ENCODE assay signal across 13 cellular contexts in the genomic region with DNA sequence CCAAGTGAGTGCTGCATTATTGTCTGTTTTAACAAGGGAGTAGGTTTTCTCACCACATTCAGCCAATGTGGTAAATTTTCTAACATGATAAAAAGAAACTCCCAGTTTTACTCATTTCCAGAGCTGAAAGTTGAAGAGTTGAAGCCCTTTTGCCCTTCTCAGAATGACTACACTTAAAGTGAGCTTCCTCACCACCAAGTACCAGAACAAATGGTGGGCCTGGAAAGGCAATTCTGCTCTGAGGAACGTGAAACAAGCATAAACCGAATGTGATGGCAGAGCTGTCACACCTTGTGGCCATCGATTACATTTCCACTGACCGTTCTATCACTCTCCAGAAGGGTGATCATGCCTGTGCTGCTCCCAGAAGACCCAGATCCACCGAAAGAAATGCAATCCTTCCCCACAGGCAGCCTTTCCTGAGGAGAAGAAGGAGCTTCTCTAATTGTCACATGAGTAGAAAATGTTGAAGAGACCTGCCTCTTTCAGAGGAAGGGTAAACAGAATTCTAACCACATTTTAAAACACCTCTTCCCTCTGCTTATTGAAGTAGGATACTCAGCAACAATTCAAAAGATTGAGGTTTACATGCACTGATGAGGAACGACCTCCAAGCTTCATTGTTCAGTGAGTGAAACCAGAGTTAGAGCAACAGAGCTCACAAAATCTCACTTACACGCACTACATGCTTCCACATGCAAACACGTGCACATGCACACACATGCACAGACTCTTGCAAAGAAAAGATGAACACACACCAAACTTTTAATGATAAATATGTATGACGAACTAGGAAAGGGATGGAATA. TPM values are rescaled to one million over a fixed set of nuclear protein-coding genes. Genes with fewer than 3 reads are reported as not detected.
DNase-seq lines count a peak whose midpoint lies in the region; ATAC-seq and TF ChIP-seq lines count a peak whose summit lies in the region.
"Had no signal": no experiment of that assay in that cellular context is flagged by ENCODE, and none has a peak within 500 bp of the region (broad histone marks: within the 10 kb centered on the region; RNA-seq: fewer than 3 reads in every experiment).

No MANE protein-coding gene starts in this region.

- intact Hi-C loops in activated naive CD4-positive, alpha-beta T cell treated with anti-CD3 and anti-CD28 coated beads for 36 hours (cut with micrococcal nuclease), result loop anchor here (5.0 kb wide), 3 partner anchors 173 to 502 kb away; no protein-coding TSS in a partner anchor
- intact Hi-C loops in ascending aorta (cut with DNase I), result no loop called here

- peaks cover 54% of the 10 kb centered on the region for H3K27me3 Mint-ChIP-seq in activated naive CD4-positive, alpha-beta T cell treated with anti-CD3 and anti-CD28 coated beads for 36 hours (ENCODE audit: low read depth)

- no peak overlapping the region for H3K4me3 Mint-ChIP-seq in activated naive CD4-positive, alpha-beta T cell treated with anti-CD3 and anti-CD28 coated beads for 36 hours

- WGBS in thymus, result 32% methylated on average over 9 of the region's 9 CpGs

- CTCF ChIA-PET in activated naive CD4-positive, alpha-beta T cell treated with anti-CD3 and anti-CD28 coated beads for 36 hours (lab: Charles Lee), result interaction anchor here (1.0 to 1.4 kb wide), 2 partner anchors 18 to 58 kb away, joined by 3 to 4 read pairs; no protein-coding TSS in a partner anchor

- no peaks in the 10 kb centered on the region for H3K27me3 ChIP-seq in thymus (ENCODE audit: control insufficient read depth, insufficient read depth)
- no peaks in the 10 kb centered on the region for H3K27me3 ChIP-seq in ascending aorta
- H3K27me3 ChIP-seq: neutrophil had no signal

- peaks cover 3% of the 10 kb centered on the region for H3K36me3 ChIP-seq in thymus (ENCODE audit: control insufficient read depth, insufficient read depth)
- H3K36me3 ChIP-seq in ascending aorta, result no peaks in the 10 kb centered on the region
- H3K36me3 ChIP-seq: neutrophil had no signal

- H3K4me1 ChIP-seq in thymus (ENCODE audit: control insufficient read depth, insufficient read depth, low read length) (peaks cover 42% of the 10 kb centered on the region), ascending aorta (no peaks in the 10 kb centered on the region)

- peaks cover 7% of the 10 kb centered on the region for H3K9me3 Mint-ChIP-seq in activated naive CD4-positive, alpha-beta T cell treated with anti-CD3 and anti-CD28 coated beads for 36 hours

- H3K9me3 ChIP-seq in thymus (ENCODE audit: control insufficient read depth), result peaks cover 2% of the 10 kb centered on the region
- H3K9me3 ChIP-seq in ascending aorta, result no peaks in the 10 kb centered on the region
- H3K9me3 ChIP-seq: neutrophil had no signal

- ATAC-seq in HG02623 (IDR thresholded peaks at IDR 0.05; ENCODE audit: unreplicated experiment), result peak; percentile 62

- H3K27ac ChIP-seq in thymus (ENCODE audit: low read depth), result peak overlapping the region; percentile 91
- H3K27ac ChIP-seq in ascending aorta, result no peak overlapping the region
- H3K27ac ChIP-seq: neutrophil, VCaP had no signal

- no peak overlapping the region for H3K27ac Mint-ChIP-seq in activated naive CD4-positive, alpha-beta T cell treated with anti-CD3 and anti-CD28 coated beads for 36 hours

- H3K4me1 Mint-ChIP-seq in activated naive CD4-positive, alpha-beta T cell treated with anti-CD3 and anti-CD28 coated beads for 36 hours (ENCODE audit: low read depth), result peaks cover 45% of the 10 kb centered on the region

- no peak for TF ChIP-seq CTCF in ascending aorta (IDR thresholded peaks at IDR 0.05)

- peaks cover 7% of the 10 kb centered on the region for H3K36me3 Mint-ChIP-seq in activated naive CD4-positive, alpha-beta T cell treated with anti-CD3 and anti-CD28 coated beads for 36 hours (ENCODE audit: low read depth)

- DNase-seq in activated naive CD4-positive, alpha-beta T cell treated with anti-CD3 and anti-CD28 coated beads for 36 hours, result peak; percentile 48
- no peak for DNase-seq in activated naive CD4-positive, alpha-beta T cell (lab: John Stamatoyannopoulos, UW)
- DNase-seq in NCI-H2029 (lab: John Stamatoyannopoulos, UW), result peak; percentile 73
- DNase-seq in ascending aorta (ENCODE audit: low spot score in 2 of 2), result no peak
- no peak for DNase-seq in GOT3 (lab: John Stamatoyannopoulos, UW)
- no peak for DNase-seq in NCI-H226
- DNase-seq: C1 segment of cervical spinal cord, hippocampal formation, NCI-H345 had no signal

- H3K4me3 ChIP-seq in thymus (ENCODE audit: low read length), result peak overlapping the region; percentile 31
- H3K4me3 ChIP-seq in ascending aorta, result no peak overlapping the region

RNA-seq across cellular contexts. Expression of gene CCR9, which starts 21.4 kb away (rescaled TPM):
- not detected for total RNA-seq in activated naive CD4-positive, alpha-beta T cell treated with anti-CD3 and anti-CD28 coated beads for 36 hours
- 133 TPM for polyA plus RNA-seq in thymus
- total RNA-seq in ascending aorta, result not detected

RNA-seq across cellular contexts. Expression of gene LZTFL1, which starts 23.0 kb away (rescaled TPM):
- 1 to 10 TPM; 3.6 to 4.1 TPM for total RNA-seq in activated naive CD4-positive, alpha-beta T cell treated with anti-CD3 and anti-CD28 coated beads for 36 hours
- 42.8 TPM for polyA plus RNA-seq in thymus
- total RNA-seq in ascending aorta, result 6.7 TPM

Comparison
In these comparisons a context has a peak if more than half of its experiments do, and no peak if none do; other contexts are left out.
1. DNase-seq: peak in activated naive CD4-positive, alpha-beta T cell treated with anti-CD3 and anti-CD28 coated beads for 36 hours (single experiment) and NCI-H2029 (single experiment); none in activated naive CD4-positive, alpha-beta T cell (0 of 4), ascending aorta (0 of 2), GOT3 (single experiment) and NCI-H226 (single experiment).